In the genomic region with DNA sequence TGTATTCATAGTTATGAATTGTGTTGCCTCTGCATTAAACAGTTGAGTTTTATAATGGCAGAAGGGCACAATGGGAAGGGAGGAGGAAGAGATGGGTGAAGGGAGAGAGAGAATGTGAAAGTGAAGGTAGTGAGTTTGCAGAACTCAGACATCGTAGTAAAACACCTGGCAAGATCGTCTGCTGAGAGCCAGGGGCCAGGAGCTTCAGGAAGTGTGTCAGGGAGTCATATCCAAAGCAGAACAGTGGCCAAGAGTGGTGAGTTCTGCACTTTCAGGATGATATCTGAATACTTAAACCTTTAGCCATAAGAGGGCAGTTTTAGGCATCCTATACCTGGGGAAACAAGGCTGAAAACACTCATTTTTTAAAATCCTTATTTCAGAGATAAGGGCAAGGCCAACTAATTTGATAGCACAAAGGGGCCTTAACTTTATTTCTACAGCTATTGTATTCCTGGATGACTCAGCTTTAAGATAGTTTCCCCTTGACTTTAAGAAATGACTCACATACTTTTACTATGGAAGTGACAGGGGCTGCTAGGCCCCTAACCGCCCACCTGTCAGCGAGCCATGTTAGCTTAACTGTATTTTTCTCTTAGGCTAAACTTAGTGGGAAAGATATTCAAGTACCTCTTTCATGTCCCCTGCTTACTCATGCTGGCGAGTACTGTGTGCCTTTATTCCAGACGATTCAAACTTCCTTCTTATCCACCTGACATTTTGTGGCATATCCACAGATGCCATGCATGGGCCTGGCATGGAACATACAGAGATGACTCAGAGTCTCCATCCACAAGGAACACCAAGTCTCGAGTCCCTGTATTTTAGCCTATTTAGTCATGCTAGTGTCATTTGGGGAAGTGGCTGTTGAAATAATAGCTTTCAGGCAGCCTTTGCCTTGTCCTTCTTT, we compare ENCODE assay signal across 9 cellular contexts. TPM values are rescaled to one million over a fixed set of nuclear protein-coding genes. Genes with fewer than 3 reads are reported as not detected.
DNase-seq lines count a peak whose midpoint lies in the region; ATAC-seq and TF ChIP-seq lines count a peak whose summit lies in the region.
"Had no signal": no experiment of that assay in that cellular context is flagged by ENCODE, and none has a peak within 500 bp of the region (broad histone marks: within the 10 kb centered on the region; RNA-seq: fewer than 3 reads in every experiment).

No MANE protein-coding gene starts in this region.

- H4K20me1 ChIP-seq in hepatocyte (ENCODE audit: insufficient read depth, poor library complexity, severe bottlenecking): no peaks in the 10 kb centered on the region

- no peak for TF ChIP-seq RAD21 in Ishikawa (IDR thresholded peaks at IDR 0.05; ENCODE audit: low read depth)

- 64% methylated on average over 7 of the region's 7 CpGs for WGBS in hepatocyte (ENCODE audit: low lambda C conversion rate, missing lambda C conversion rate)

- H3K4me2 ChIP-seq in hepatocyte: no peak overlapping the region

- H3K36me3 Mint-ChIP-seq in activated T-cell treated with anti-CD3 and anti-CD28 coated beads, Interleukin-2, amount 50 U/mL, for 72 hours (ENCODE audit: insufficient read depth in 2 of 2): peaks cover 0 to 10% of the 10 kb centered on the region in 2 donors

- peak overlapping the region; percentile 69 to 79 for H3K4me3 Mint-ChIP-seq in activated T-cell treated with anti-CD3 and anti-CD28 coated beads, Interleukin-2, amount 50 U/mL, for 72 hours

- no peaks in the 10 kb centered on the region for H3K9me3 ChIP-seq in hepatocyte (ENCODE audit: low read depth)

- no peaks in the 10 kb centered on the region for H3K27me3 ChIP-seq in GM06990 (replicated peaks; ENCODE audit: control insufficient read depth, insufficient read depth, low read length)
- H3K27me3 ChIP-seq in hepatocyte: no peaks in the 10 kb centered on the region

- no peaks in the 10 kb centered on the region for H3K9me3 Mint-ChIP-seq in activated T-cell treated with anti-CD3 and anti-CD28 coated beads, Interleukin-2, amount 50 U/mL, for 72 hours
- H3K9me3 Mint-ChIP-seq: IgD-negative memory B cell had no signal

- H3K27ac ChIP-seq in hepatocyte: peak overlapping the region; percentile 64

- no peak; the same call in 1 of the 2 replicates for TF ChIP-seq EP300 in Ishikawa (IDR thresholded peaks at IDR 0.05; ENCODE audit: borderline replicate concordance)

- no peak overlapping the region for H2AFZ ChIP-seq in hepatocyte

- no peaks in the 10 kb centered on the region for H3K27me3 Mint-ChIP-seq in activated T-cell treated with anti-CD3 and anti-CD28 coated beads, Interleukin-2, amount 50 U/mL, for 72 hours (ENCODE audit: low read depth)
- H3K27me3 Mint-ChIP-seq: IgD-negative memory B cell had no signal

- TF ChIP-seq CTCF in GM06990 (IDR thresholded peaks at IDR 0.05; ENCODE audit: insufficient read depth, low read length, poor library complexity, severe bottlenecking): no peak
- TF ChIP-seq CTCF in hepatocyte (IDR thresholded peaks at IDR 0.05; ENCODE audit: poor library complexity): no peak

- peak; percentile 74 for ATAC-seq in GM21717 (IDR thresholded peaks at IDR 0.05; ENCODE audit: unreplicated experiment)
- peak; percentile 89 to 91 for ATAC-seq in activated T-cell treated with anti-CD3 and anti-CD28 coated beads, Interleukin-2, amount 50 U/mL, for 72 hours (replicated peaks in 1 of 2)

- DNase-seq in GM06990 (ENCODE audit: extremely low read depth, insufficient read length) (peak; percentile 52), hepatocyte (ENCODE audit: low spot score) (peak; percentile 31), NCI-H1092 treated with DMSO at 0.1 percent for 48 hours (lab: John Stamatoyannopoulos, UW) (no peak), NCI-H1436 (lab: John Stamatoyannopoulos, UW) (no peak)
- peak; percentile 59 to 77 for DNase-seq in activated T-cell treated with anti-CD3 and anti-CD28 coated beads, Interleukin-2, amount 50 U/mL, for 72 hours
- DNase-seq in stimulated activated CD4-positive, alpha-beta T cell treated with anti-CD3 and anti-CD28 coated beads, TNF-alpha, amount 100 ng/mL, for 48 hours (ENCODE audit: low read depth in 3 of 3): peak in 2 of 3 donors; percentile 49 to 72

- H3K36me3 ChIP-seq in GM06990 (ENCODE audit: control insufficient read depth, insufficient read depth, low read length) (no peaks in the 10 kb centered on the region; the same call in none of the 2 replicates), hepatocyte (replicated peaks; ENCODE audit: insufficient read depth, low read depth) (no peaks in the 10 kb centered on the region)

- H3K79me2 ChIP-seq in hepatocyte: no peaks in the 10 kb centered on the region

- H3K4me1 ChIP-seq in hepatocyte (ENCODE audit: insufficient read depth): peaks cover 30% of the 10 kb centered on the region

- H3K9me2 ChIP-seq in hepatocyte (replicated peaks; ENCODE audit: insufficient read depth): no peaks in the 10 kb centered on the region

- H3K4me3 ChIP-seq in GM06990 (replicated peaks; ENCODE audit: low read depth, low read length) (no peak overlapping the region), hepatocyte (no peak overlapping the region)

- peaks cover 31% of the 10 kb centered on the region for H3K4me1 Mint-ChIP-seq in activated T-cell treated with anti-CD3 and anti-CD28 coated beads, Interleukin-2, amount 50 U/mL, for 72 hours (ENCODE audit: low read depth)

- H3K27ac Mint-ChIP-seq in activated T-cell treated with anti-CD3 and anti-CD28 coated beads, Interleukin-2, amount 50 U/mL, for 72 hours: peak overlapping the region; percentile 93
- H3K27ac Mint-ChIP-seq: IgD-negative memory B cell had no signal

TF ChIP-seq in Ishikawa, 13 proteins besides CTCF, POLR2A, EP300 and RAD21:
- TF ChIP-seq ZBTB7A (IDR thresholded peaks at IDR 0.05; ENCODE audit: low read depth) (no peak), TEAD4 (IDR thresholded peaks at IDR 0.05) (peak; percentile 19; the same call in 1 of the 2 replicates), TCF12 (IDR thresholded peaks at IDR 0.05; ENCODE audit: low read depth) (0 out of 2 replicates have a peak, but pooled peaks have one; percentile 7)
TF ChIP-seq in Ishikawa: peak in this region for 2.

RNA-seq across cellular contexts. Expression of gene RLBP1, which starts 53.9 kb away (rescaled TPM):
- under 1 TPM in 1 of 2 donors, not detected in 1; 0.53 TPM for total RNA-seq in activated T-cell treated with anti-CD3 and anti-CD28 coated beads, Interleukin-2, amount 50 U/mL, for 72 hours
- not detected in 2 replicates for total RNA-seq in hepatocyte
- not detected in 2 replicates for polyA plus RNA-seq in hepatocyte
- polyA plus RNA-seq: IgD-negative memory B cell had no signal

Comparison
In these comparisons a context has a peak if more than half of its experiments do, and no peak if none do; other contexts are left out.
1. DNase-seq: peak in GM06990 (single experiment), activated T-cell treated with anti-CD3 and anti-CD28 coated beads, Interleukin-2, amount 50 U/mL, for 72 hours (2 of 2), hepatocyte (single experiment) and stimulated activated CD4-positive, alpha-beta T cell treated with anti-CD3 and anti-CD28 coated beads, TNF-alpha, amount 100 ng/mL, for 48 hours (2 of 3); none in NCI-H1092 treated with DMSO at 0.1 percent for 48 hours (single experiment) and NCI-H1436 (single experiment).